Comparison of ENCODE assay signal across 8 cellular contexts in genomic region chr2:75403991-75404428, GRCh38.
DNase-seq lines count a peak whose midpoint lies in the region; ATAC-seq, FAIRE-seq and TF ChIP-seq lines count a peak whose summit lies in the region.

No MANE protein-coding gene starts in this region.

- H3K36me3 Mint-ChIP-seq in CD4-positive, alpha-beta T cell (ENCODE audit: low read depth): no peaks in the 10 kb centered on the region

- H3K27me3 ChIP-seq in CD4-positive, alpha-beta T cell (ENCODE audit: control insufficient read depth, insufficient read depth, low read length): no peaks in the 10 kb centered on the region
- H3K27me3 ChIP-seq in body of pancreas (no peaks in the 10 kb centered on the region), keratinocyte (ENCODE audit: control insufficient read depth, extremely low read depth, insufficient read depth, low read length) (no peaks in the 10 kb centered on the region), thyroid gland (no peaks in the 10 kb centered on the region)

- TF ChIP-seq POLR2A in body of pancreas (IDR thresholded peaks at IDR 0.05): no peak
- no peak for TF ChIP-seq POLR2A in thyroid gland (IDR thresholded peaks at IDR 0.05)

- intact Hi-C loops in CD4-positive, alpha-beta T cell (cut with DNase I, micrococcal nuclease): loop anchor here (1.0 to 5.0 kb wide), 3 partner anchors 339 to 712 kb away; no protein-coding TSS in a partner anchor
- intact Hi-C loops in body of pancreas (cut with DNase I) (loop anchor here (10.0 kb wide), 1 partner anchor 349 kb away; no protein-coding TSS in a partner anchor), thyroid gland (cut with DNase I) (loop anchor here (5.0 kb wide), 1 partner anchor 717 kb away; no protein-coding TSS in a partner anchor)

- POLR2A ChIA-PET in CD4-positive, alpha-beta T cell (lab: Charles Lee): no interaction called here

- H3K4me3 Mint-ChIP-seq in CD4-positive, alpha-beta T cell: no peak overlapping the region

- H4K20me1 ChIP-seq in keratinocyte (ENCODE audit: control insufficient read depth, extremely low read depth, insufficient read depth, low read length): no peaks in the 10 kb centered on the region

- FAIRE-seq in keratinocyte (lab: Jason Lieb, UNC): peak; percentile 85

- H3K4me1 ChIP-seq in body of pancreas (no peaks in the 10 kb centered on the region), keratinocyte (ENCODE audit: control insufficient read depth, extremely low read depth, insufficient read depth, low read length) (no peaks in the 10 kb centered on the region), thyroid gland (no peaks in the 10 kb centered on the region)

- dilution Hi-C loops in keratinocyte (cut with MboI; ENCODE audit: extremely low pct_ligation_motif_present, low sequenced_read_pairs): loop anchor here (25.0 kb wide), 1 partner anchor 167 kb away; no protein-coding TSS in a partner anchor

- no peak for DNase-seq in CD4-positive, alpha-beta T cell
- DNase-seq in NCI-H526 treated with DMSO at 0.1 percent for 48 hours (lab: John Stamatoyannopoulos, UW) (peak; percentile 52), body of pancreas (no peak), keratinocyte (ENCODE audit: low read depth, low spot score) (no peak), thyroid gland (no peak)

- H3K4me1 Mint-ChIP-seq in CD4-positive, alpha-beta T cell (ENCODE audit: low read depth): peaks cover 5% of the 10 kb centered on the region

- ATAC-seq in CD4-positive, alpha-beta T cell (ENCODE audit: poor library complexity): peak; percentile 61
- peak; percentile 88 for ATAC-seq in GM18867 (IDR thresholded peaks at IDR 0.05; ENCODE audit: unreplicated experiment)
- peak; percentile 91 for ATAC-seq in HG03342 (IDR thresholded peaks at IDR 0.05; ENCODE audit: unreplicated experiment)
- peak; percentile 64 for ATAC-seq in body of pancreas
- ATAC-seq in HG02870 (IDR thresholded peaks at IDR 0.05; ENCODE audit: unreplicated experiment): no peak

- no peaks in the 10 kb centered on the region for H3K36me3 ChIP-seq in body of pancreas (replicated peaks in 1 of 2; ENCODE audit: insufficient read depth in 1 of 2, low read depth in 2 of 2)
- no peaks in the 10 kb centered on the region for H3K36me3 ChIP-seq in keratinocyte (ENCODE audit: control insufficient read depth in 2 of 2, extremely low read depth in 1 of 2, insufficient read depth in 2 of 2, low read length in 2 of 2)
- H3K36me3 ChIP-seq in thyroid gland: no peaks in the 10 kb centered on the region

- H3K4me2 ChIP-seq in keratinocyte (ENCODE audit: control insufficient read depth, extremely low read depth, insufficient read depth, low read depth, low read length): no peak overlapping the region

- CTCF ChIA-PET in CD4-positive, alpha-beta T cell (lab: Charles Lee): interaction anchor here (1.0 kb wide), 1 partner anchor 485 kb away, joined by 4 read pairs; no protein-coding TSS in a partner anchor

- H3K27ac ChIP-seq in CD4-positive, alpha-beta T cell (ENCODE audit: low read depth, low read length): no peak overlapping the region
- no peak overlapping the region for H3K27ac ChIP-seq in body of pancreas
- no peak overlapping the region for H3K27ac ChIP-seq in keratinocyte (ENCODE audit: control insufficient read depth, insufficient read depth, low read length)
- no peak overlapping the region for H3K27ac ChIP-seq in thyroid gland

- no peaks in the 10 kb centered on the region for H3K79me2 ChIP-seq in keratinocyte (ENCODE audit: control insufficient read depth, insufficient read depth, low read length)

- no peaks in the 10 kb centered on the region for H3K9me3 ChIP-seq in CD4-positive, alpha-beta T cell (ENCODE audit: control insufficient read depth, low read length)
- H3K9me3 ChIP-seq in body of pancreas: no peaks in the 10 kb centered on the region
- no peaks in the 10 kb centered on the region for H3K9me3 ChIP-seq in keratinocyte (ENCODE audit: control insufficient read depth, low read depth, low read length)
- no peaks in the 10 kb centered on the region for H3K9me3 ChIP-seq in thyroid gland

- H3K27ac Mint-ChIP-seq in CD4-positive, alpha-beta T cell: no peak overlapping the region

- peaks cover 10% of the 10 kb centered on the region for H3K27me3 Mint-ChIP-seq in CD4-positive, alpha-beta T cell

- no peak overlapping the region for H3K4me3 ChIP-seq in body of pancreas
- H3K4me3 ChIP-seq in keratinocyte (ENCODE audit: control insufficient read depth in 2 of 3, extremely low read depth in 1 of 3, insufficient read depth in 2 of 3, low read depth in 1 of 3, low read length in 3 of 3): no peak overlapping the region
- H3K4me3 ChIP-seq in thyroid gland (replicated peaks in 1 of 3): no peak overlapping the region

- 13 to 16% methylated on average over 9 of the region's 9 CpGs for WGBS in body of pancreas, 2 donors
- WGBS in thyroid gland, 2 donors: 24 to 27% methylated on average over 9 of the region's 9 CpGs

- no peaks in the 10 kb centered on the region for H3K9me1 ChIP-seq in keratinocyte (ENCODE audit: control insufficient read depth, extremely low read depth, insufficient read depth, low read length)

- peak; percentile 78 for TF ChIP-seq CTCF in CD4-positive, alpha-beta T cell (IDR thresholded peaks at IDR 0.05)
- TF ChIP-seq CTCF in body of pancreas (IDR thresholded peaks at IDR 0.05): peak; percentile 54 to 81 (median 71)
- peak; percentile 67 to 77 (median 68) for TF ChIP-seq CTCF in keratinocyte (optimal IDR thresholded peaks at IDR 0.05 in 1 of 3, IDR thresholded peaks at IDR 0.05 in 1 of 3, conservative IDR thresholded peaks at IDR 0.05 in 1 of 3; ENCODE audit: extremely low read depth in 1 of 3, insufficient read depth in 2 of 3, low read length in 3 of 3)
- peak in 5 of 6 experiments; percentile 42 to 78 (median 69) for TF ChIP-seq CTCF in thyroid gland (IDR thresholded peaks at IDR 0.05)

- no peak overlapping the region for H3K9ac ChIP-seq in keratinocyte (ENCODE audit: control insufficient read depth, extremely low read depth, insufficient read depth, low read length)

- H2AFZ ChIP-seq in keratinocyte (ENCODE audit: control insufficient read depth, low read length): no peak overlapping the region

- no peaks in the 10 kb centered on the region for H3K9me3 Mint-ChIP-seq in CD4-positive, alpha-beta T cell
